In the genomic region with DNA sequence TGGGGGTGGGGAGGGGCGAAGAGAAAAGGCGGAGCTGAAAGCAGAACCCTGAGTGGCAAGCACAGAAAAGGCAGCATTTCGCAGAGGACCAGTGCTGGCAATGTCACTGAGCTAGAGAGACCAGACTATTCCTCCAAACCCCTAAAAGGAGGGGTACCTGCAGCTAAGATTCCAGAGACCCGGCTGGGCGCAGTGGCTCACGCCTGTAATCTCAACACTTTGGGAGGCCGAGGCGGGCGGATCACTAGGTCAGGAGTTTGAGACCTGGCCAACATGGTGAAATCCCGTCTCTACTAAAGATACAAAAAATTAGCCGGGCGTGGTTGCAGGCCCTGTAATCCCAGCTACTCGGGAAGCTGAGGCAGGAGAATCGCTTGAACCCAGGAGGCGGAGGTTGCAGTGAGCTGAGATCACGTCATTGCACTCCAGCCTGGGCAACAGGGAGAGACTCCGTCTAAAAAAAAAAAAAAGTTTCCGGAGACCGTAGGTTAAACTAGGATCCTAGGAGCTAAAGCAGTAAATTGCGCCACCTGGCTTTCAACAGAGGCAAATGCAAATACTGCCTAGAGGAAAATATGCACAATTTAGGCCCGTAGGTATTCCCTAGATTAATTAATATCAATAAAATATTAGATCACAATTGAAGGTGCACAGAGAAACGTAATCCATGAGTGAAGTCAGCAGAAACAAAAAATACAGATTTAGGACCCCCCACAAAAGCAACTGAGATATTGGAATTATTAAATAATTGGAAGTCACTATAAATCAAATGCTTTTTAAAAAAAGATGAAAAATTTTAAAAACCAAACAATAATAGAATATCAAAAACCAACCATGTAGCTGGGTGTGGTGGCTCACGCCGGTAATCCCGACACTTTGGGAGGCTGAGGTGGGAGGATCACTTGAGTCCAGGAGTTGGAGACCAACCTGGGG, we compare ENCODE assay signal across 1 cellular context.
TF ChIP-seq lines count a peak whose summit lies in the region.

No MANE protein-coding gene starts in this region.

TF ChIP-seq in HepG2, 621 proteins besides CTCF, POLR2A, EP300 and RAD21 (continued from another document and continues in another):
- TF ChIP-seq RERE (CRISPR knock-in tag; IDR thresholded peaks at IDR 0.05; ENCODE audit: low read depth) (no peak), ZNF780A (CRISPR knock-in tag; IDR thresholded peaks at IDR 0.05) (no peak), POLR2G (IDR thresholded peaks at IDR 0.05; ENCODE audit: low read depth, low read length) (no peak), FOXJ3 (CRISPR knock-in tag; IDR thresholded peaks at IDR 0.05; ENCODE audit: borderline replicate concordance) (peak; percentile 46; the same call in 1 of the 2 replicates), ZNF816 (CRISPR knock-in tag; IDR thresholded peaks at IDR 0.05; ENCODE audit: borderline replicate concordance) (0 out of 2 replicates have a peak, but pooled peaks have one; percentile 61), ZNF431 (CRISPR knock-in tag; IDR thresholded peaks at IDR 0.05; ENCODE audit: borderline replicate concordance, low read depth) (0 out of 2 replicates have a peak, but pooled peaks have one; percentile 32), FOXK2 (IDR thresholded peaks at IDR 0.05) (peak; percentile 32; the same call in 1 of the 2 replicates), DMAP1 (CRISPR knock-in tag; IDR thresholded peaks at IDR 0.05) (peak; percentile 14; the same call in 1 of the 2 replicates), YEATS2 (CRISPR knock-in tag; IDR thresholded peaks at IDR 0.05; ENCODE audit: borderline replicate concordance) (peak; percentile 32; the same call in 1 of the 2 replicates), ZNF232 (CRISPR knock-in tag; IDR thresholded peaks at IDR 0.05; ENCODE audit: borderline replicate concordance) (no peak), ZNF782 (CRISPR knock-in tag; IDR thresholded peaks at IDR 0.05; ENCODE audit: borderline replicate concordance) (no peak), ZFX (CRISPR knock-in tag; IDR thresholded peaks at IDR 0.05; ENCODE audit: low read depth) (0 out of 2 replicates have a peak, but pooled peaks have one; percentile 35), KDM1A (CRISPR knock-in tag; IDR thresholded peaks at IDR 0.05) (no peak), ZMAT3 (CRISPR knock-in tag; conservative IDR thresholded peaks at IDR 0.05) (no peak), THRA (CRISPR knock-in tag; IDR thresholded peaks at IDR 0.05; ENCODE audit: borderline replicate concordance) (peak; percentile 63; the same call in 1 of the 2 replicates), ZNF704 (CRISPR knock-in tag; IDR thresholded peaks at IDR 0.05; ENCODE audit: borderline replicate concordance) (no peak), ZNF614 (CRISPR knock-in tag; IDR thresholded peaks at IDR 0.05; ENCODE audit: borderline replicate concordance) (no peak), DNMT3B (CRISPR knock-in tag; conservative IDR thresholded peaks at IDR 0.05) (no peak), ZNF747 (CRISPR knock-in tag; IDR thresholded peaks at IDR 0.05; ENCODE audit: borderline replicate concordance) (peak; percentile 46; the same call in 1 of the 2 replicates), HNF4G (IDR thresholded peaks at IDR 0.05; ENCODE audit: borderline replicate concordance, low read depth, low read length) (peak; percentile 31; the same call in 1 of the 2 replicates), HNF4G (CRISPR knock-in tag; IDR thresholded peaks at IDR 0.05; ENCODE audit: borderline replicate concordance, low read depth) (no peak), ZNF503 (CRISPR knock-in tag; IDR thresholded peaks at IDR 0.05) (no peak), HDAC1 (CRISPR knock-in tag; IDR thresholded peaks at IDR 0.05) (peak; percentile 38; the same call in 1 of the 2 replicates), ZNF772 (CRISPR knock-in tag; IDR thresholded peaks at IDR 0.05) (peak; percentile 56; the same call in 1 of the 2 replicates), TRIM24 (CRISPR knock-in tag; IDR thresholded peaks at IDR 0.05) (no peak), NFE2 (CRISPR knock-in tag; IDR thresholded peaks at IDR 0.05) (no peak), ZNF839 (CRISPR knock-in tag; IDR thresholded peaks at IDR 0.05; ENCODE audit: borderline replicate concordance) (no peak), RXRA (CRISPR knock-in tag; IDR thresholded peaks at IDR 0.05) (no peak), HDAC2 (CRISPR knock-in tag; IDR thresholded peaks at IDR 0.05) (peak; percentile 49; the same call in 1 of the 2 replicates), KDM2A (CRISPR knock-in tag; IDR thresholded peaks at IDR 0.05; ENCODE audit: borderline replicate concordance, low read depth) (0 out of 2 replicates have a peak, but pooled peaks have one; percentile 33), ARHGAP35 (CRISPR knock-in tag; IDR thresholded peaks at IDR 0.05; ENCODE audit: borderline replicate concordance) (0 out of 2 replicates have a peak, but pooled peaks have one; percentile 13), SOX6 (IDR thresholded peaks at IDR 0.05) (no peak), SOX6 (CRISPR knock-in tag; IDR thresholded peaks at IDR 0.05) (peak; percentile 56)
- TF ChIP-seq, protein P1, sequence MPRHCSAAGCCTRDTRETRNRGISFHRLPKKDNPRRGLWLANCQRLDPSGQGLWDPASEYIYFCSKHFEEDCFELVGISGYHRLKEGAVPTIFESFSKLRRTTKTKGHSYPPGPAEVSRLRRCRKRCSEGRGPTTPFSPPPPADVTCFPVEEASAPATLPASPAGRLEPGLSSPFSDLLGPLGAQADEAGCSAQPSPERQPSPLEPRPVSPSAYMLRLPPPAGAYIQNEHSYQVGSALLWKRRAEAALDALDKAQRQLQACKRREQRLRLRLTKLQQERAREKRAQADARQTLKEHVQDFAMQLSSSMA (CRISPR knock-in tag; IDR thresholded peaks at IDR 0.05): 0 out of 2 replicates have a peak, but pooled peaks have one; percentile 19
- TF ChIP-seq, protein P2, sequence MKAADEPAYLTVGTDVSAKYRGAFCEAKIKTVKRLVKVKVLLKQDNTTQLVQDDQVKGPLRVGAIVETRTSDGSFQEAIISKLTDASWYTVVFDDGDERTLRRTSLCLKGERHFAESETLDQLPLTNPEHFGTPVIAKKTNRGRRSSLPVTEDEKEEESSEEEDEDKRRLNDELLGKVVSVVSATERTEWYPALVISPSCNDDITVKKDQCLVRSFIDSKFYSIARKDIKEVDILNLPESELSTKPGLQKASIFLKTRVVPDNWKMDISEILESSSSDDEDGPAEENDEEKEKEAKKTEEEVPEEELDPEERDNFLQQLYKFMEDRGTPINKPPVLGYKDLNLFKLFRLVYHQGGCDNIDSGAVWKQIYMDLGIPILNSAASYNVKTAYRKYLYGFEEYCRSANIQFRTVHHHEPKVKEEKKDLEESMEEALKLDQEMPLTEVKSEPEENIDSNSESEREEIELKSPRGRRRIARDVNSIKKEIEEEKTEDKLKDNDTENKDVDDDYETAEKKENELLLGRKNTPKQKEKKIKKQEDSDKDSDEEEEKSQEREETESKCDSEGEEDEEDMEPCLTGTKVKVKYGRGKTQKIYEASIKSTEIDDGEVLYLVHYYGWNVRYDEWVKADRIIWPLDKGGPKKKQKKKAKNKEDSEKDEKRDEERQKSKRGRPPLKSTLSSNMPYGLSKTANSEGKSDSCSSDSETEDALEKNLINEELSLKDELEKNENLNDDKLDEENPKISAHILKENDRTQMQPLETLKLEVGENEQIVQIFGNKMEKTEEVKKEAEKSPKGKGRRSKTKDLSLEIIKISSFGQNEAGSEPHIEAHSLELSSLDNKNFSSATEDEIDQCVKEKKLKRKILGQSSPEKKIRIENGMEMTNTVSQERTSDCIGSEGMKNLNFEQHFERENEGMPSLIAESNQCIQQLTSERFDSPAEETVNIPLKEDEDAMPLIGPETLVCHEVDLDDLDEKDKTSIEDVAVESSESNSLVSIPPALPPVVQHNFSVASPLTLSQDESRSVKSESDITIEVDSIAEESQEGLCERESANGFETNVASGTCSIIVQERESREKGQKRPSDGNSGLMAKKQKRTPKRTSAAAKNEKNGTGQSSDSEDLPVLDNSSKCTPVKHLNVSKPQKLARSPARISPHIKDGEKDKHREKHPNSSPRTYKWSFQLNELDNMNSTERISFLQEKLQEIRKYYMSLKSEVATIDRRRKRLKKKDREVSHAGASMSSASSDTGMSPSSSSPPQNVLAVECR (CRISPR knock-in tag; IDR thresholded peaks at IDR 0.05; ENCODE audit: borderline replicate concordance): peak; percentile 31; the same call in 1 of the 2 replicates
- TF ChIP-seq, protein P3, sequence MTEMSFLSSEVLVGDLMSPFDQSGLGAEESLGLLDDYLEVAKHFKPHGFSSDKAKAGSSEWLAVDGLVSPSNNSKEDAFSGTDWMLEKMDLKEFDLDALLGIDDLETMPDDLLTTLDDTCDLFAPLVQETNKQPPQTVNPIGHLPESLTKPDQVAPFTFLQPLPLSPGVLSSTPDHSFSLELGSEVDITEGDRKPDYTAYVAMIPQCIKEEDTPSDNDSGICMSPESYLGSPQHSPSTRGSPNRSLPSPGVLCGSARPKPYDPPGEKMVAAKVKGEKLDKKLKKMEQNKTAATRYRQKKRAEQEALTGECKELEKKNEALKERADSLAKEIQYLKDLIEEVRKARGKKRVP (CRISPR knock-in tag; IDR thresholded peaks at IDR 0.05): no peak
